ENCODE assay signal across 1 cellular context in the genomic region with DNA sequence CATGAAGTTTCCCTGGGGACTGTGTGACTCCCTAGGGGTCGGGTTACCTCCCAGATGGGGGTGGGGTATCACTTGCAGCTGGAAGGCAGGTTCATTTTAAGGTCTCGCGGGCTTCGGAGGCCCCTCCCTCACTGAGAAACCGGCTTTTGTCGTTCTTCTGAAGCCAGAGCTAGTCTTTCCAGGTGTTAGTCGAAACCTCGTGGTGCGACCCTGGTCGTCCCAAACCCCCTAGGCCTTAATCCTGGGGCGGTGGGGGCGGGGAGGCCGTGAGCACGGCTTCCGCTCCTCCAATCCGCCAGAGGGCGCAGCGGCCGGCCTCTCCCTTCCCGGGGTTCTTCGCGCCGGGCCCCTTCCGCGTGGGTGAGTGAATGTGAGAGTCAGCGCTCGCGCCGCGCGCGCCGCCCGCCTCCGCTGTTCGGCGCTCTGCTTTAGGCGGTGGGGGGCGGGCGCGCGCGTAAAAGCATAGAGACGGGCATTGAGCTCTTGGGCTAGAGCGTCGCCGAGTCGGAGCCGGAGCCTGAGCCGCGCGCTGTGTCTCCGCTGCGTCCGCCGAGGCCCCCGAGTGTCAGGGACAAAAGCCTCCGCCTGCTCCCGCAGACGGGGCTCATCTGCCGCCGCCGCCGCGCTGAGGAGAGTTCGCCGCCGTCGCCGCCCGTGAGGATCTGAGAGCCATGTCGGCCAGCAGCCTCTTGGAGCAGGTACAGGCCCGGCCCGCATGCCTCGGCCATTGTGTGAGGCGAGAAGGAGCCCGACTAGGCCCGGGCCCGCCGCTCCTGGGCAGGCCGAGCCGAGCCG.
TF ChIP-seq lines count a peak whose summit lies in the region.

Gene YTHDF2 (plus strand): TSS at position 491 of the 795 bp plus-strand sequence. CDS start 181 bp downstream, at position 672.

TF ChIP-seq in K562, 482 proteins besides CTCF, POLR2A, EP300 and RAD21 (continued from another document and continues in another):
- TF ChIP-seq ZBTB49 (CRISPR knock-in tag; IDR thresholded peaks at IDR 0.05; ENCODE audit: borderline replicate concordance), result peak; percentile 38; the same call in 1 of the 2 replicates
- TF ChIP-seq, protein P1, sequence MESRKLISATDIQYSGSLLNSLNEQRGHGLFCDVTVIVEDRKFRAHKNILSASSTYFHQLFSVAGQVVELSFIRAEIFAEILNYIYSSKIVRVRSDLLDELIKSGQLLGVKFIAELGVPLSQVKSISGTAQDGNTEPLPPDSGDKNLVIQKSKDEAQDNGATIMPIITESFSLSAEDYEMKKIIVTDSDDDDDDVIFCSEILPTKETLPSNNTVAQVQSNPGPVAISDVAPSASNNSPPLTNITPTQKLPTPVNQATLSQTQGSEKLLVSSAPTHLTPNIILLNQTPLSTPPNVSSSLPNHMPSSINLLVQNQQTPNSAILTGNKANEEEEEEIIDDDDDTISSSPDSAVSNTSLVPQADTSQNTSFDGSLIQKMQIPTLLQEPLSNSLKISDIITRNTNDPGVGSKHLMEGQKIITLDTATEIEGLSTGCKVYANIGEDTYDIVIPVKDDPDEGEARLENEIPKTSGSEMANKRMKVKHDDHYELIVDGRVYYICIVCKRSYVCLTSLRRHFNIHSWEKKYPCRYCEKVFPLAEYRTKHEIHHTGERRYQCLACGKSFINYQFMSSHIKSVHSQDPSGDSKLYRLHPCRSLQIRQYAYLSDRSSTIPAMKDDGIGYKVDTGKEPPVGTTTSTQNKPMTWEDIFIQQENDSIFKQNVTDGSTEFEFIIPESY (CRISPR knock-in tag; IDR thresholded peaks at IDR 0.05), result peak; percentile 83
- TF ChIP-seq SNIP1 (IDR thresholded peaks at IDR 0.05; ENCODE audit: low read depth), result peak; percentile 88
- no peak for TF ChIP-seq TSC22D4 (tag; IDR thresholded peaks at IDR 0.05)
- no peak for TF ChIP-seq SRSF1 (IDR thresholded peaks at IDR 0.05; ENCODE audit: low read depth, low read length)
- TF ChIP-seq CBX8 (IDR thresholded peaks at IDR 0.05; ENCODE audit: borderline replicate concordance, extremely low read depth, low read depth, low read length, poor library complexity, severe bottlenecking), result no peak
- peak; percentile 37 for TF ChIP-seq ZNF121 (CRISPR knock-in tag; conservative IDR thresholded peaks at IDR 0.05)
- peak; percentile 50 for TF ChIP-seq DACH1 (IDR thresholded peaks at IDR 0.05; ENCODE audit: partially characterized antibody)
- no peak for TF ChIP-seq IRF2 (CRISPR knock-in tag; IDR thresholded peaks at IDR 0.05)
- TF ChIP-seq FOS (IDR thresholded peaks at IDR 0.05; ENCODE audit: extremely low read depth, insufficient read length), result no peak
- TF ChIP-seq CBX5 (IDR thresholded peaks at IDR 0.05; ENCODE audit: borderline replicate concordance, low read depth), result no peak
- TF ChIP-seq ZZZ3 (IDR thresholded peaks at IDR 0.05), result peak; percentile 94
- TF ChIP-seq MCM7 (IDR thresholded peaks at IDR 0.05), result no peak
- TF ChIP-seq TRIM28 (IDR thresholded peaks at IDR 0.05), result peak; percentile 49
- no peak for TF ChIP-seq DNMT1 (IDR thresholded peaks at IDR 0.05)
- no peak for TF ChIP-seq SNRNP70 (optimal IDR thresholded peaks at IDR 0.05; ENCODE audit: low read depth, low read length)
- TF ChIP-seq RNF2 (IDR thresholded peaks at IDR 0.05), result peak; percentile 91
- TF ChIP-seq RREB1 (CRISPR knock-in tag; IDR thresholded peaks at IDR 0.05), result 0 out of 2 replicates have a peak, but pooled peaks have one; percentile 30
- TF ChIP-seq ETS2 (tag; IDR thresholded peaks at IDR 0.05; ENCODE audit: borderline replicate concordance, poor library complexity, severe bottlenecking), result no peak
- no peak for TF ChIP-seq XRCC4 (IDR thresholded peaks at IDR 0.05; ENCODE audit: extremely low read depth, insufficient read depth, insufficient read length)
- no peak for TF ChIP-seq ARHGAP35 (IDR thresholded peaks at IDR 0.05; ENCODE audit: partially characterized antibody)
- no peak for TF ChIP-seq FOXK1 (CRISPR knock-in tag; IDR thresholded peaks at IDR 0.05; ENCODE audit: borderline replicate concordance)
- no peak for TF ChIP-seq MCM5 (IDR thresholded peaks at IDR 0.05; ENCODE audit: low read depth)
- TF ChIP-seq ZNF780A (CRISPR knock-in tag; IDR thresholded peaks at IDR 0.05), result no peak
- no peak for TF ChIP-seq KDM5B (IDR thresholded peaks at IDR 0.05; ENCODE audit: insufficient replicate concordance, low read depth, low read length)
- TF ChIP-seq SIN3B (IDR thresholded peaks at IDR 0.05; ENCODE audit: low read depth), result peak; percentile 57; the same call in 1 of the 2 replicates
- no peak for TF ChIP-seq ZNF133 (CRISPR knock-in tag; IDR thresholded peaks at IDR 0.05)
- TF ChIP-seq TAF9B (IDR thresholded peaks at IDR 0.05; ENCODE audit: partially characterized antibody), result peak; percentile 85
- TF ChIP-seq NRF1 (conservative IDR thresholded peaks at IDR 0.05 in 1 of 2, IDR thresholded peaks at IDR 0.05 in 1 of 2), result peak; percentile 84 to 87
- peak; percentile 59 for TF ChIP-seq SMAD1 (IDR thresholded peaks at IDR 0.05; ENCODE audit: low read depth, low read length, partially characterized antibody)
- TF ChIP-seq AFF1 (IDR thresholded peaks at IDR 0.05; ENCODE audit: low read depth in 1 of 2, partially characterized antibody in 2 of 2), result peak in 1 of 2 experiments; percentile 64
- TF ChIP-seq, protein P2, sequence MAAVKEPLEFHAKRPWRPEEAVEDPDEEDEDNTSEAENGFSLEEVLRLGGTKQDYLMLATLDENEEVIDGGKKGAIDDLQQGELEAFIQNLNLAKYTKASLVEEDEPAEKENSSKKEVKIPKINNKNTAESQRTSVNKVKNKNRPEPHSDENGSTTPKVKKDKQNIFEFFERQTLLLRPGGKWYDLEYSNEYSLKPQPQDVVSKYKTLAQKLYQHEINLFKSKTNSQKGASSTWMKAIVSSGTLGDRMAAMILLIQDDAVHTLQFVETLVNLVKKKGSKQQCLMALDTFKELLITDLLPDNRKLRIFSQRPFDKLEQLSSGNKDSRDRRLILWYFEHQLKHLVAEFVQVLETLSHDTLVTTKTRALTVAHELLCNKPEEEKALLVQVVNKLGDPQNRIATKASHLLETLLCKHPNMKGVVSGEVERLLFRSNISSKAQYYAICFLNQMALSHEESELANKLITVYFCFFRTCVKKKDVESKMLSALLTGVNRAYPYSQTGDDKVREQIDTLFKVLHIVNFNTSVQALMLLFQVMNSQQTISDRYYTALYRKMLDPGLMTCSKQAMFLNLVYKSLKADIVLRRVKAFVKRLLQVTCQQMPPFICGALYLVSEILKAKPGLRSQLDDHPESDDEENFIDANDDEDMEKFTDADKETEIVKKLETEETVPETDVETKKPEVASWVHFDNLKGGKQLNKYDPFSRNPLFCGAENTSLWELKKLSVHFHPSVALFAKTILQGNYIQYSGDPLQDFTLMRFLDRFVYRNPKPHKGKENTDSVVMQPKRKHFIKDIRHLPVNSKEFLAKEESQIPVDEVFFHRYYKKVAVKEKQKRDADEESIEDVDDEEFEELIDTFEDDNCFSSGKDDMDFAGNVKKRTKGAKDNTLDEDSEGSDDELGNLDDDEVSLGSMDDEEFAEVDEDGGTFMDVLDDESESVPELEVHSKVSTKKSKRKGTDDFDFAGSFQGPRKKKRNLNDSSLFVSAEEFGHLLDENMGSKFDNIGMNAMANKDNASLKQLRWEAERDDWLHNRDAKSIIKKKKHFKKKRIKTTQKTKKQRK (IDR thresholded peaks at IDR 0.05; ENCODE audit: borderline replicate concordance, low read depth, low read length), result no peak
- peak; percentile 82 for TF ChIP-seq SMARCE1 (IDR thresholded peaks at IDR 0.05)
- TF ChIP-seq PBX2 (CRISPR knock-in tag; IDR thresholded peaks at IDR 0.05; ENCODE audit: low read depth), result peak; percentile 30; the same call in 1 of the 2 replicates
- TF ChIP-seq PBX2 (tag; conservative IDR thresholded peaks at IDR 0.05; ENCODE audit: low read depth), result no peak
- peak; percentile 41; the same call in 1 of the 2 replicates for TF ChIP-seq SPI1 (IDR thresholded peaks at IDR 0.05; ENCODE audit: borderline replicate concordance, low read depth, low read length)
